In the genomic region with DNA sequence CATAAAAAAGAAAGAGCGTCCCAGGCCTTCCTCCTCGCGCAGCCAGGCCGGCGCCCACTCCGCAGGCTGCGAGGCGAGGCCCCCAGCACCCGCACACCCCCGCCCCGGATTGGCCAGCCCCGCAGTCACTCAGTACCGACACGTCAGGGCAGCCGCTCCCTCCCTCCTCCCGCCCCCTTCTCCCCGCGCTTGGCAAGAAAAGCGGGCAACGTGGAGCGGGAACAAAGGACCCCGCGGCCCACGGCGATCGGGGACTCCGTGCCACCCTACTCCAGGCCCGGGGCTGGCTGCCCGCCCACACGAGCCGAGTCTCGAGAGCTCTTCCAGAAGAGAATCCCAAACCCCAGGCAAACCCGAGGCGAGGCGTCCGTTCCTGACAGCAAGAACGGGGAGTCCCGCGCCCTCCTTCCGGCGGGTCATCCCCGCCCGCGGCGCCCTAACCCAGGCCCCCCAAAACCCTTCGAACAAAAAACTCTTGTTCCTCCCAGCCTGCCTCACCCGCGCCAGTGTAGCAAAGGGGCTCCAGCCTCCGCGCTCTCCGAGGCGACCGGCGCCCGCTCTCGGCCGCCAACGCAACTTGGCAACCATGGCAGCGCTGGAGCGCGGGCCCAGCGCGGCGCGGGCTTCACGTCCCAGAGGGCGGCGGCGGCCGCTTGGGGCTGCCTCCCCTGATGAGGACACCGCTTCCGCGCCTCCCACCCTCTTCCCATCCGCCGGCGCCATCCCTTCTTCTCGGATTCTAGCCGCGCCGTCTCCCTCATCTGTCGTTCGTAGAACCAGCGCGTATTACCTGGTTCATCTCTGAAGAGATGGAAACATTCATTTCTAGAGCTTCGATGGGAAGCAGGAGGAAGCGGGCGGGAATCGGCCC, we compare ENCODE assay signal across 8 cellular contexts. TPM values are rescaled to one million over a fixed set of nuclear protein-coding genes. Genes with fewer than 3 reads are reported as not detected.
DNase-seq lines count a peak whose midpoint lies in the region; ATAC-seq and TF ChIP-seq lines count a peak whose summit lies in the region.

No MANE protein-coding gene starts in this region.

- peak overlapping the region; percentile 98 for H3K4me3 Mint-ChIP-seq in activated T-cell treated with anti-CD3 and anti-CD28 coated beads, Interleukin-2, amount 50 U/mL, for 4 hours

- peaks cover 11% of the 10 kb centered on the region; the same call in 1 of the 2 replicates for H3K36me3 ChIP-seq in HUES6 (ENCODE audit: control insufficient read depth, insufficient read depth, low read length)
- H3K36me3 ChIP-seq in OCI-LY7 (ENCODE audit: insufficient read depth, low read length), result peaks cover 46% of the 10 kb centered on the region

- CTCF ChIA-PET in OCI-LY7 (lab: Charles Lee; ENCODE audit: unreplicated experiment), result interaction anchor here (0.6 kb wide), 1 partner anchor 1282 kb away, joined by 3 read pairs; no protein-coding TSS in a partner anchor

- peak overlapping the region; percentile 98 for H3K27ac ChIP-seq in HUES6 (ENCODE audit: low read depth, low read length)
- peak overlapping the region; percentile 77 for H3K27ac ChIP-seq in OCI-LY7 (ENCODE audit: low read depth, low read length, poor library complexity, severe bottlenecking)

- peak overlapping the region; percentile 43; the same call in 1 of the 2 replicates for H2AFZ ChIP-seq in OCI-LY7 (ENCODE audit: low read length)

- peak overlapping the region; percentile 100 for H3K4me3 ChIP-seq in HUES6 (ENCODE audit: low read depth, low read length)
- H3K4me3 ChIP-seq in OCI-LY7 (ENCODE audit: low read depth, low read length, poor library complexity, severe bottlenecking), result peak overlapping the region; percentile 87

- H3K4me1 ChIP-seq in HUES6 (ENCODE audit: control insufficient read depth, insufficient read depth, low read length) (peaks cover 32% of the 10 kb centered on the region), OCI-LY7 (ENCODE audit: insufficient read depth, low read length, poor library complexity, severe bottlenecking) (peaks cover 42% of the 10 kb centered on the region)

- no peaks in the 10 kb centered on the region for H3K9me3 Mint-ChIP-seq in activated T-cell treated with anti-CD3 and anti-CD28 coated beads, Interleukin-2, amount 50 U/mL, for 4 hours

- intact Hi-C loops in OCI-LY7 (cut with micrococcal nuclease; ENCODE audit: unreplicated experiment), result loop anchor here (1.0 to 10.0 kb wide), 8 partner anchors 159 to 1262 kb away; partner anchors contain the start of genes EDEM3, ODR4, RNF2 and SWT1

- H4K20me1 ChIP-seq in OCI-LY7 (ENCODE audit: insufficient read depth, low read length), result peaks cover 45% of the 10 kb centered on the region

- peaks cover 55% of the 10 kb centered on the region for H3K79me2 ChIP-seq in OCI-LY7 (ENCODE audit: insufficient read depth, low read depth, low read length)

- no peaks in the 10 kb centered on the region for H3K27me3 Mint-ChIP-seq in activated T-cell treated with anti-CD3 and anti-CD28 coated beads, Interleukin-2, amount 50 U/mL, for 4 hours (ENCODE audit: low read depth)

- peaks cover 5% of the 10 kb centered on the region for H3K36me3 Mint-ChIP-seq in activated T-cell treated with anti-CD3 and anti-CD28 coated beads, Interleukin-2, amount 50 U/mL, for 4 hours (ENCODE audit: insufficient read depth)

- ATAC-seq in GM21423 (IDR thresholded peaks at IDR 0.05; ENCODE audit: unreplicated experiment), result peak; percentile 45
- ATAC-seq in activated T-cell treated with anti-CD3 and anti-CD28 coated beads, Interleukin-2, amount 50 U/mL, for 4 hours, result peak; percentile 69 to 73
- ATAC-seq in esophagus mucosa, result peak; percentile 75

- H3K4me1 Mint-ChIP-seq in activated T-cell treated with anti-CD3 and anti-CD28 coated beads, Interleukin-2, amount 50 U/mL, for 4 hours (ENCODE audit: low read depth), result peaks cover 52% of the 10 kb centered on the region

- BruUV-seq in OCI-LY7 (replicated peaks; lab: Mats Ljungman, UMichigan), result no TSS peak

- peak overlapping the region; percentile 74 for H3K4me2 ChIP-seq in OCI-LY7 (ENCODE audit: low read length)

- POLR2A ChIA-PET in OCI-LY7 (lab: Charles Lee), result interaction anchor here (0.6 to 1.5 kb wide), 11 partner anchors 12 to 657 kb away, joined by 3 to 6 read pairs (median 3); partner anchors contain the start of gene RNF2

- TF ChIP-seq CTCF in OCI-LY7 (conservative IDR thresholded peaks at IDR 0.05; ENCODE audit: low read length), result no peak

- no peaks in the 10 kb centered on the region for H3K9me2 ChIP-seq in OCI-LY7 (ENCODE audit: insufficient read depth, low read length)

- DNase-seq in DMS 273 (lab: John Stamatoyannopoulos, UW; ENCODE audit: unreplicated experiment), result peak; percentile 96
- DNase-seq in OCI-LY7 (ENCODE audit: low spot score), result peak; percentile 85
- peak; percentile 88 for DNase-seq in activated T-cell treated with anti-CD3 and anti-CD28 coated beads, Interleukin-2, amount 50 U/mL, for 4 hours
- DNase-seq in myocyte (ENCODE audit: low read depth), result peak; percentile 93
- peak; percentile 92 for DNase-seq in stimulated activated CD8-positive, alpha-beta memory T cell treated with anti-CD3 and anti-CD28 coated beads, Interleukin-7, amount 100 ng/mL, for 24 hours (ENCODE audit: low read depth)

- peak overlapping the region; percentile 99 for H3K9ac ChIP-seq in HUES6 (ENCODE audit: low read length)

- H3K9me3 ChIP-seq in HUES6 (ENCODE audit: control insufficient read depth, insufficient read depth, low read depth, low read length) (0 out of 2 replicates have a peak, but pooled peaks cover 2% of the 10 kb centered on the region), OCI-LY7 (ENCODE audit: low read length) (no peaks in the 10 kb centered on the region)

- H3K27me3 ChIP-seq in HUES6 (ENCODE audit: control insufficient read depth, insufficient read depth, low read length), result no peaks in the 10 kb centered on the region

RNA-seq across cellular contexts. Expression of gene IVNS1ABP, which starts 0.6 kb away (rescaled TPM):
- 50.7 and 54.0 TPM in 2 replicates for total RNA-seq in OCI-LY7 (2014; rRNA removed; shearing (Covaris generic))
- total RNA-seq in OCI-LY7 (2022), result 74.0 and 81.1 TPM in 2 replicates
- 10 to 100 TPM; 52.8 to 61.2 (median 54.3) TPM for total RNA-seq in activated T-cell treated with anti-CD3 and anti-CD28 coated beads, Interleukin-2, amount 50 U/mL, for 4 hours
- total RNA-seq in esophagus mucosa, result 52.8 TPM
- total RNA-seq in myocyte, result 79.3 and 124 TPM in 2 replicates
- polyA plus RNA-seq in myocyte (2012), result 84.1 TPM

Comparison
In these comparisons a context has a peak if more than half of its experiments do, and no peak if none do; other contexts are left out.
1. Peak in every context shown above with its lines: DNase-seq, ATAC-seq, H3K4me3 ChIP-seq and H3K27ac ChIP-seq.